ENCODE assay signal across 20 cellular contexts in genomic region chr21:31267644-31268043, GRCh38.
A peak's percentile ranks its signal among the peaks of the same experiment; 100 is the strongest.
DNase-seq lines count a peak whose midpoint lies in the region; ATAC-seq, FAIRE-seq and TF ChIP-seq lines count a peak whose summit lies in the region.
"Had no signal": no experiment of that assay in that cellular context is flagged by ENCODE, and none has a peak within 500 bp of the region (broad histone marks: within the 10 kb centered on the region; RNA-seq: fewer than 3 reads in every experiment).

No MANE protein-coding gene starts in this region.

- H3K4me1 Mint-ChIP-seq in activated T-cell treated with anti-CD3 and anti-CD28 coated beads, Interleukin-2, amount 50 U/mL, for 24 hours (ENCODE audit: low read depth) = peaks cover 48% of the 10 kb centered on the region
- no peaks in the 10 kb centered on the region for H3K4me1 Mint-ChIP-seq in astrocyte (ENCODE audit: low read depth, unreplicated experiment)

- TF ChIP-seq CTCF in astrocyte (IDR thresholded peaks at IDR 0.05; ENCODE audit: insufficient read depth, low read depth, low read length) (no peak), pancreas (IDR thresholded peaks at IDR 0.05) (no peak)

- peak overlapping the region; percentile 41 for H3K4me3 Mint-ChIP-seq in activated T-cell treated with anti-CD3 and anti-CD28 coated beads, Interleukin-2, amount 50 U/mL, for 24 hours
- no peak overlapping the region for H3K4me3 Mint-ChIP-seq in astrocyte (ENCODE audit: unreplicated experiment)

- no peaks in the 10 kb centered on the region for H3K9me3 ChIP-seq in astrocyte (ENCODE audit: insufficient read depth, low read depth, low read length)
- no peaks in the 10 kb centered on the region for H3K9me3 ChIP-seq in pancreas
- H3K9me3 ChIP-seq: A549, BE2C, tibial nerve had no signal

- no peaks in the 10 kb centered on the region for H4K20me1 ChIP-seq in astrocyte (ENCODE audit: insufficient read depth, low read length)

- no peak overlapping the region for H3K27ac ChIP-seq in astrocyte (ENCODE audit: low read depth, low read length)
- peak overlapping the region in 2 of 4 donors; percentile 25 to 47 for H3K27ac ChIP-seq in pancreas
- H3K27ac ChIP-seq: A549, tibial nerve had no signal

- H3K27me3 Mint-ChIP-seq in activated T-cell treated with anti-CD3 and anti-CD28 coated beads, Interleukin-2, amount 50 U/mL, for 24 hours = no peaks in the 10 kb centered on the region
- no peaks in the 10 kb centered on the region for H3K27me3 Mint-ChIP-seq in astrocyte (ENCODE audit: low read depth, unreplicated experiment)

- peaks cover 4% of the 10 kb centered on the region for H3K79me2 ChIP-seq in astrocyte (ENCODE audit: insufficient read depth, low read length)

- intact Hi-C loops in pancreas (cut with DNase I) = no loop called here

- H3K27ac Mint-ChIP-seq in activated T-cell treated with anti-CD3 and anti-CD28 coated beads, Interleukin-2, amount 50 U/mL, for 24 hours = peak overlapping the region; percentile 83
- H3K27ac Mint-ChIP-seq in astrocyte (ENCODE audit: unreplicated experiment) = no peak overlapping the region

- H3K27me3 ChIP-seq in astrocyte (ENCODE audit: insufficient read depth, low read length) = no peaks in the 10 kb centered on the region
- no peaks in the 10 kb centered on the region for H3K27me3 ChIP-seq in pancreas
- H3K27me3 ChIP-seq: BE2C, tibial nerve had no signal

- no peak overlapping the region for H2AFZ ChIP-seq in astrocyte (ENCODE audit: low read depth, low read length)

- H3K9ac ChIP-seq in astrocyte (ENCODE audit: low read length) = no peak overlapping the region

- no peak overlapping the region for H3K4me2 ChIP-seq in astrocyte (ENCODE audit: low read length)
- H3K4me2 ChIP-seq: A549, smooth muscle cell had no signal

- H3K9me3 Mint-ChIP-seq in activated T-cell treated with anti-CD3 and anti-CD28 coated beads, Interleukin-2, amount 50 U/mL, for 24 hours = peaks cover 2% of the 10 kb centered on the region
- no peaks in the 10 kb centered on the region for H3K9me3 Mint-ChIP-seq in astrocyte (ENCODE audit: unreplicated experiment)

- H3K4me3 ChIP-seq in astrocyte (ENCODE audit: insufficient read depth, low read depth, low read length) (no peak overlapping the region), pancreas (peak overlapping the region in 1 of 4 donors; percentile 17)
- H3K4me3 ChIP-seq: A549, lung, smooth muscle cell, tibial nerve had no signal

- peak in 3 of 4 donors; percentile 77 to 88 (median 82) for ATAC-seq in pancreas
- ATAC-seq in GM21367 (IDR thresholded peaks at IDR 0.05; ENCODE audit: unreplicated experiment) = no peak
- ATAC-seq: A549 had no signal

- FAIRE-seq in astrocyte (lab: Jason Lieb, UNC) (no peak), pancreas (lab: Jason Lieb, UNC) (no peak)
- FAIRE-seq: A549, H54, RCC 7860 had no signal

- WGBS in pancreas, 2 donors = 14 to 22% methylated on average over 4 of the region's 4 CpGs

- no peaks in the 10 kb centered on the region for H3K36me3 ChIP-seq in astrocyte (ENCODE audit: insufficient read depth, low read length)
- no peaks in the 10 kb centered on the region for H3K36me3 ChIP-seq in pancreas
- H3K36me3 ChIP-seq: BE2C, tibial nerve had no signal

- DNase-seq in activated T-cell treated with anti-CD3 and anti-CD28 coated beads, Interleukin-2, amount 50 U/mL, for 24 hours = no peak
- no peak for DNase-seq in activated T-cell treated with anti-CD3 and anti-CD28 coated beads for 4 hours
- peak; percentile 20 for DNase-seq in DMS79 (lab: John Stamatoyannopoulos, UW)
- peak; percentile 45 for DNase-seq in astrocyte (ENCODE audit: low read depth)
- DNase-seq in pancreas = peak in 1 of 6 donors; percentile 10
- DNase-seq in NCI-H2107 treated with DMSO at 0.1 percent for 48 hours (lab: John Stamatoyannopoulos, UW; ENCODE audit: unreplicated experiment) = no peak
- no peak for DNase-seq in RPMI8226
- DNase-seq: activated CD4-positive, alpha-beta T cell treated with anti-CD3 and anti-CD28 coated beads, Interleukin-2, amount 50 U/mL, for 1 hour; BE2C; cortex of kidney; NCI-H2081 treated with DMSO at 0.1 percent for 48 hours; occipital lobe; stimulated activated CD4-positive, alpha-beta T cell treated with anti-CD3 and anti-CD28 coated beads, Interleukin-2, amount 100 ng/mL, for 48 hours had no signal

- H3K36me3 Mint-ChIP-seq in activated T-cell treated with anti-CD3 and anti-CD28 coated beads, Interleukin-2, amount 50 U/mL, for 24 hours (ENCODE audit: low read depth) = peaks cover 64% of the 10 kb centered on the region
- H3K36me3 Mint-ChIP-seq in astrocyte (ENCODE audit: low read depth, unreplicated experiment) = peaks cover 17% of the 10 kb centered on the region

- H3K4me1 ChIP-seq in astrocyte (ENCODE audit: insufficient read depth, low read length) (no peaks in the 10 kb centered on the region), pancreas (no peaks in the 10 kb centered on the region)
- H3K4me1 ChIP-seq: A549, BE2C had no signal

Comparison
In these comparisons a context has a peak if more than half of its experiments do, and no peak if none do; other contexts are left out.
1. DNase-seq: peak in DMS79 (single experiment) and astrocyte (single experiment); none in activated T-cell treated with anti-CD3 and anti-CD28 coated beads, Interleukin-2, amount 50 U/mL, for 24 hours (single experiment), activated T-cell treated with anti-CD3 and anti-CD28 coated beads for 4 hours (single experiment), NCI-H2107 treated with DMSO at 0.1 percent for 48 hours (single experiment) and RPMI8226 (single experiment).